8 cellular contexts compared by ENCODE assay signal in genomic region chr4:141643557-141643956, GRCh38. TPM values are rescaled to one million over a fixed set of nuclear protein-coding genes. Genes with fewer than 3 reads are reported as not detected.
A peak's percentile ranks its signal among the peaks of the same experiment; 100 is the strongest.
DNase-seq lines count a peak whose midpoint lies in the region; ATAC-seq and TF ChIP-seq lines count a peak whose summit lies in the region.

No MANE protein-coding gene starts in this region.

- H3K79me2 ChIP-seq in GM23248 (ENCODE audit: insufficient read depth): peaks cover 75% of the 10 kb centered on the region

- CTCF ChIA-PET in HEK293T (lab: Yijun Ruan, JAX): interaction anchor here (0.6 kb wide), 1 partner anchor 12 kb away, joined by 3 read pairs; no protein-coding TSS in a partner anchor

- peak; percentile 28 for DNase-seq in GM13977 (ENCODE audit: low spot score)
- DNase-seq in GM23248: peak; percentile 89
- peak; percentile 27 for DNase-seq in LoVo (ENCODE audit: low spot score)
- peak; percentile 81 for DNase-seq in kidney glomerular epithelial cell (lab: John Stamatoyannopoulos, UW)
- DNase-seq in erythroblast (lab: John Stamatoyannopoulos, UW): no peak
- no peak for DNase-seq in SKM-1 (lab: John Stamatoyannopoulos, UW; ENCODE audit: unreplicated experiment)
- DNase-seq in HEK293T (ENCODE audit: extremely low spot score): no peak
- DNase-seq in left lobe of liver (ENCODE audit: low spot score): no peak

- peak overlapping the region; percentile 35 for H3K4me2 ChIP-seq in GM23248 (ENCODE audit: unreplicated experiment)

- peaks cover 50% of the 10 kb centered on the region for H3K4me1 ChIP-seq in GM23248 (ENCODE audit: insufficient read depth)

- TF ChIP-seq CTCF in GM13977 (IDR thresholded peaks at IDR 0.05; ENCODE audit: extremely low read depth, insufficient read depth, missing control alignments): no peak

- peak overlapping the region; percentile 35 for H3K9ac ChIP-seq in GM23248

- no peaks in the 10 kb centered on the region for H3K27me3 ChIP-seq in GM23248 (replicated peaks; ENCODE audit: insufficient read depth)

- no peak for TF ChIP-seq POLR2A in erythroblast (IDR thresholded peaks at IDR 0.05; ENCODE audit: low read length)

- H3K27ac ChIP-seq in GM23248: peak overlapping the region; percentile 69

- 0% methylated on average over 1 of the region's 1 CpG for WGBS in GM23248 (ENCODE audit: low coverage in 1 of 2, low lambda C conversion rate in 2 of 2, missing lambda C conversion rate in 2 of 2), 2 experiments

- POLR2A ChIA-PET in HEK293T (lab: Yijun Ruan, JAX): no interaction called here

- H3K4me3 ChIP-seq in GM23248: no peak overlapping the region; the same call in 1 of the 2 replicates

- peaks cover 45% of the 10 kb centered on the region for H3F3A ChIP-seq in GM23248 (ENCODE audit: insufficient read depth)

- no peak for ATAC-seq in left lobe of liver

- H3K36me3 ChIP-seq in GM23248 (ENCODE audit: low read depth): no peaks in the 10 kb centered on the region

- H4K20me1 ChIP-seq in GM23248 (ENCODE audit: insufficient read depth): no peaks in the 10 kb centered on the region

- in situ Hi-C loops in GM13977 (cut with MboI; ENCODE audit: low pct_unique_long_range_greater_than_20kb, low sequenced_read_pairs, unreplicated experiment) (no loop called here), GM23248 (cut with MboI) (no loop called here)

- peak overlapping the region; percentile 38; the same call in 1 of the 2 replicates for H2AFZ ChIP-seq in GM23248

- H3K9me2 ChIP-seq in GM23248 (ENCODE audit: insufficient read depth): no peaks in the 10 kb centered on the region; the same call in 1 of the 2 replicates

- H3K9me3 ChIP-seq in GM23248 (ENCODE audit: low read depth): no peaks in the 10 kb centered on the region

TF ChIP-seq in HEK293T, 16 proteins besides CTCF, POLR2A, EP300 and RAD21:
- TF ChIP-seq TARDBP (IDR thresholded peaks at IDR 0.05): no peak
- TF ChIP-seq CTBP1 (IDR thresholded peaks at IDR 0.05; ENCODE audit: borderline replicate concordance): no peak
- no peak for TF ChIP-seq FOXA1 (IDR thresholded peaks at IDR 0.05)
- no peak for TF ChIP-seq SUZ12 (IDR thresholded peaks at IDR 0.05)
- TF ChIP-seq LEF1 (IDR thresholded peaks at IDR 0.05; ENCODE audit: borderline replicate concordance): no peak
- no peak for TF ChIP-seq NFRKB (IDR thresholded peaks at IDR 0.05)
- TF ChIP-seq FOXK2 (IDR thresholded peaks at IDR 0.05): no peak
- no peak for TF ChIP-seq BHLHE40 (IDR thresholded peaks at IDR 0.05; ENCODE audit: borderline replicate concordance)
- TF ChIP-seq HDGF (IDR thresholded peaks at IDR 0.05; ENCODE audit: borderline replicate concordance): no peak
- TF ChIP-seq ZNF384 (IDR thresholded peaks at IDR 0.05): no peak
- TF ChIP-seq ELF4 (IDR thresholded peaks at IDR 0.05): no peak
- no peak for TF ChIP-seq SP1 (IDR thresholded peaks at IDR 0.05)
- TF ChIP-seq PKNOX1 (IDR thresholded peaks at IDR 0.05): no peak
- no peak for TF ChIP-seq L3MBTL2 (conservative IDR thresholded peaks at IDR 0.05)
- no peak for TF ChIP-seq ARNT (IDR thresholded peaks at IDR 0.05)
TF ChIP-seq in HEK293T: peak in this region for 0.

RNA-seq across cellular contexts. Expression of gene IL15, which starts 7.2 kb away (rescaled TPM):
- total RNA-seq in GM23248 (2014; rRNA removed; shearing (Covaris generic)): 5.8 and 7.1 TPM in 2 replicates
- polyA plus RNA-seq in GM23248 (2016; fragmentation: Nextera tagmentation; extraction: Ambion mirVana): 7.6 and 8.5 TPM in 2 replicates
- 2.7 TPM for total RNA-seq in left lobe of liver

Comparison
In these comparisons a context has a peak if more than half of its experiments do, and no peak if none do; other contexts are left out.
1. DNase-seq: peak in GM13977 (single experiment), GM23248 (single experiment), LoVo (single experiment) and kidney glomerular epithelial cell (single experiment); none in erythroblast (0 of 2), SKM-1 (single experiment), HEK293T (single experiment) and left lobe of liver (single experiment).